ENCODE assay signal across 8 cellular contexts in the genomic region with DNA sequence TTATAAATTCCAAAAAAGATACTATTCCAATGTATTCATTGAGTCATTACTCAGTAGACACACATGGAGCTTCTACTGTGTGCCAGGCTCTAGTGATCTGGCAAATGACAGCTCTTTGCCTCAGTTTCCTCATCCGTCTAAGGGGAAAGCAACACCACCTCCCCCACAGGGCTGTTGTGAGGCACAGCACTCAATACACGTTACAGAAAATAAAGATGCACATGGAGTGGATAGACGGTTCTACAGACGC. TPM values are rescaled to one million over a fixed set of nuclear protein-coding genes. Genes with fewer than 3 reads are reported as not detected.
DNase-seq lines count a peak whose midpoint lies in the region; ATAC-seq and TF ChIP-seq lines count a peak whose summit lies in the region.
"Had no signal": no experiment of that assay in that cellular context is flagged by ENCODE, and none has a peak within 500 bp of the region (broad histone marks: within the 10 kb centered on the region; RNA-seq: fewer than 3 reads in every experiment).

No MANE protein-coding gene starts in this region.

- peaks cover 21% of the 10 kb centered on the region for H3K27me3 Mint-ChIP-seq in HFFc6 (ENCODE audit: insufficient read depth)
- H3K27me3 Mint-ChIP-seq in activated T-helper 17 cell treated with anti-CD3 and anti-CD28 coated beads, Interleukin-2, amount 50 U/mL, for 72 hours, result no peaks in the 10 kb centered on the region

- no peaks in the 10 kb centered on the region for H3K36me3 Mint-ChIP-seq in HFFc6 (ENCODE audit: low read depth)
- peaks cover 11% of the 10 kb centered on the region for H3K36me3 Mint-ChIP-seq in activated T-helper 17 cell treated with anti-CD3 and anti-CD28 coated beads, Interleukin-2, amount 50 U/mL, for 72 hours (ENCODE audit: low read depth)

- DNase-seq in HFFc6, result no peak
- no peak for DNase-seq in cerebellar cortex (ENCODE audit: low spot score)
- DNase-seq in central memory CD4-positive, alpha-beta T cell, result no peak
- DNase-seq: effector CD8-positive, alpha-beta T cell had no signal

- peaks cover 91% of the 10 kb centered on the region for H3K4me1 Mint-ChIP-seq in HFFc6 (ENCODE audit: low read depth)
- peaks cover 21% of the 10 kb centered on the region for H3K4me1 Mint-ChIP-seq in activated T-helper 17 cell treated with anti-CD3 and anti-CD28 coated beads, Interleukin-2, amount 50 U/mL, for 72 hours

- peak overlapping the region; percentile 99 for H3K27ac Mint-ChIP-seq in HFFc6
- peak overlapping the region; percentile 99 for H3K27ac Mint-ChIP-seq in activated T-helper 17 cell treated with anti-CD3 and anti-CD28 coated beads, Interleukin-2, amount 50 U/mL, for 72 hours

- H3K9me3 ChIP-seq in stomach smooth muscle (ENCODE audit: control insufficient read depth in 2 of 2, low read length in 2 of 2), result no peaks in the 10 kb centered on the region

- TF ChIP-seq POLR2A in GM18505 (IDR thresholded peaks at IDR 0.05; ENCODE audit: borderline replicate concordance, extremely low read depth, insufficient read depth, insufficient read length), result no peak

- peak overlapping the region; percentile 100 for H3K27ac ChIP-seq in layer of hippocampus (ENCODE audit: low read depth, low read length)
- H3K27ac ChIP-seq in stomach smooth muscle (ENCODE audit: low read length), result peak overlapping the region; percentile 100

- no peaks in the 10 kb centered on the region for H3K9me3 Mint-ChIP-seq in HFFc6
- no peaks in the 10 kb centered on the region for H3K9me3 Mint-ChIP-seq in activated T-helper 17 cell treated with anti-CD3 and anti-CD28 coated beads, Interleukin-2, amount 50 U/mL, for 72 hours

- peak overlapping the region; percentile 38 to 41 for H3K4me3 ChIP-seq in stomach smooth muscle (ENCODE audit: low read length in 2 of 2)

- peaks cover 96% of the 10 kb centered on the region for H3K4me1 ChIP-seq in stomach smooth muscle (ENCODE audit: control insufficient read depth, insufficient read depth, low read length)

- H3K27me3 ChIP-seq in layer of hippocampus (ENCODE audit: control insufficient read depth, insufficient read depth, low read length), result peaks cover 4% of the 10 kb centered on the region
- H3K27me3 ChIP-seq in stomach smooth muscle (ENCODE audit: control insufficient read depth in 1 of 2, insufficient read depth in 2 of 2, low read length in 2 of 2), result no peaks in the 10 kb centered on the region

- peak overlapping the region; percentile 81 for H3K4me3 Mint-ChIP-seq in HFFc6
- H3K4me3 Mint-ChIP-seq in activated T-helper 17 cell treated with anti-CD3 and anti-CD28 coated beads, Interleukin-2, amount 50 U/mL, for 72 hours, result peak overlapping the region; percentile 90

- H3K36me3 ChIP-seq in stomach smooth muscle (ENCODE audit: control insufficient read depth in 2 of 2, insufficient read depth in 2 of 2, low read length in 2 of 2), result no peaks in the 10 kb centered on the region

- peak overlapping the region; percentile 85 to 86 for H3K9ac ChIP-seq in stomach smooth muscle (ENCODE audit: low read length in 2 of 2)

- TF ChIP-seq CTCF in HFFc6 (IDR thresholded peaks at IDR 0.05), result no peak

- ATAC-seq in activated T-helper 17 cell treated with anti-CD3 and anti-CD28 coated beads, Interleukin-2, amount 50 U/mL, for 72 hours (replicated peaks), result no peak
- ATAC-seq in GM18505 (IDR thresholded peaks at IDR 0.05; ENCODE audit: unreplicated experiment), result no peak

RNA-seq across cellular contexts. Expression of a gene that starts 6.5 kb away (rescaled TPM):
- total RNA-seq in HFFc6 (2021; fragmentation: NEBNext Ultra II Directional; extraction: Animal tissue kit (Norgen Biotek cat#: 25700)), result 1,000 to 10,000 TPM; 3,136 to 4,087 (median 3,570) TPM
- total RNA-seq in activated T-helper 17 cell treated with anti-CD3 and anti-CD28 coated beads, Interleukin-2, amount 50 U/mL, for 72 hours, result over 10,000 TPM in 1 of 2 donors, 1,000 to 10,000 TPM in 1; 5,547 to 22,796 TPM

RNA-seq across cellular contexts. Expression of a gene that starts 32.6 kb away (rescaled TPM):
- 100 to 1,000 TPM; 120 to 137 (median 126) TPM for total RNA-seq in HFFc6 (2021; fragmentation: NEBNext Ultra II Directional; extraction: Animal tissue kit (Norgen Biotek cat#: 25700))
- total RNA-seq in activated T-helper 17 cell treated with anti-CD3 and anti-CD28 coated beads, Interleukin-2, amount 50 U/mL, for 72 hours, result 10 to 100 TPM; 80.4 to 86.8 TPM
